8 cellular contexts compared by ENCODE assay signal in the genomic region with DNA sequence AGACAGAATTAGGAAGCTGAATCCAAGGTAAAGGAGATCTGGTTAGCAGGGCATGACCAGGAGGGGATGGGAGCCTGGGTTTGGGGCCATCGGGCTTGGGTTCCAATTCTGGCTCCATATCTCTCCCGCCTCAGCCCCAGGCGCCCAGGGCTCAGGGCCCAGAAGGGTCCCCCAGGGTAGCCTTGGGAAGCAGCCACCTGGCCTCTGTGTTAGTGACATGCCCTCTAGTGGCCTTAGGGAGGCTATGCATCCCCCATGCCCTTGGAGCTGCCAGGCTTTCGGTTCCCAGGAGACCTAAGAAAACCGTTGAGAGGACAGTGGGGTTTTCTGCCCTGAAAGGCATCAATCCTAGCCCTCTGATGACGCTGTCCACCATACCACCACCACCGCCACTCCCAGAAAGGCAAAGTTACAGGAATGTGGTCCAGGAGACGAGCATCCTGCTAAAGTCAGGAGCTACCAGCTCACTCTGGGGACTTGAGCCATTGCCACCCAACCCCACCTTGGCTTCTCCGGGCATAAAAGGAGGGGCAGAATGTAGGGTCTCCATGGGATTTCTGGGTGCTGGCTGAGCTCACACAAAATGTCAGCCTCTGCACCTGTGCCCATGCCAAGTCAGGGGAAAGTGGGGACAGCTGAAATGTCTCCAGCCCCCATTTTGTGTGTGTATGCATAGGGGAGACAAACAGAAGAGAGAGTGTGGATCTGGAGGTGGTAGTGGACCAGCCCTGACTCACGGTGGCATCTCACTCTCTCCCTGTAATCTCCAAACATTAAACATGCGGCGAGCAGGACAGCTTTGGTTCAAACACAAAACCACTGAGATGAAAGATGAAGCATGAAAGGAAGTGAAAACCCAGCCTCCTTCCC. TPM values are rescaled to one million over a fixed set of nuclear protein-coding genes. Genes with fewer than 3 reads are reported as not detected.
DNase-seq lines count a peak whose midpoint lies in the region; ATAC-seq and TF ChIP-seq lines count a peak whose summit lies in the region.

No MANE protein-coding gene starts in this region.

- H3K4me1 ChIP-seq in Karpas-422 (ENCODE audit: low read length), result no peaks in the 10 kb centered on the region

- H3K9me3 Mint-ChIP-seq in immature natural killer cell, result no peaks in the 10 kb centered on the region

- TF ChIP-seq CTCF in astrocyte of the spinal cord (IDR thresholded peaks at IDR 0.05; ENCODE audit: low read depth, low read length), result peak; percentile 94

- H4K20me1 ChIP-seq in Karpas-422 (ENCODE audit: insufficient read depth, low read depth, low read length), result no peaks in the 10 kb centered on the region

- no peak overlapping the region for H3K4me3 ChIP-seq in Karpas-422 (ENCODE audit: low read length)
- H3K4me3 ChIP-seq in astrocyte of the spinal cord (ENCODE audit: low read depth, low read length), result no peak overlapping the region

- in situ Hi-C loops in astrocyte of the spinal cord (cut with HindIII; ENCODE audit: low sequenced_read_pairs), result no loop called here

- H2AFZ ChIP-seq in Karpas-422 (ENCODE audit: low read length), result no peak overlapping the region

- no peak overlapping the region for H3K27ac ChIP-seq in Karpas-422 (ENCODE audit: low read length)

- no peak overlapping the region for H3K4me2 ChIP-seq in Karpas-422 (ENCODE audit: low read depth, low read length, poor library complexity, severe bottlenecking)

- no peak overlapping the region for H3K9ac ChIP-seq in Karpas-422 (ENCODE audit: low read length)

- H3K79me2 ChIP-seq in Karpas-422 (ENCODE audit: low read length), result no peaks in the 10 kb centered on the region

- no peaks in the 10 kb centered on the region for H3K4me1 Mint-ChIP-seq in immature natural killer cell

- no peak overlapping the region for H3K27ac Mint-ChIP-seq in immature natural killer cell

- H3K36me3 Mint-ChIP-seq in immature natural killer cell, result peaks cover 0 to 7% (median 0%) of the 10 kb centered on the region in 3 donors

- no peaks in the 10 kb centered on the region for H3K36me3 ChIP-seq in Karpas-422 (ENCODE audit: insufficient read depth, low read length)

- H3K9me3 ChIP-seq in Karpas-422 (ENCODE audit: low read length), result no peaks in the 10 kb centered on the region

- peaks cover 3% of the 10 kb centered on the region; the same call in 1 of the 2 replicates for H3K27me3 ChIP-seq in Karpas-422 (ENCODE audit: low read length)

- peak; percentile 90 for ATAC-seq in GM21723 (IDR thresholded peaks at IDR 0.05; ENCODE audit: unreplicated experiment)
- no peak for ATAC-seq in GM19455 (IDR thresholded peaks at IDR 0.05; ENCODE audit: unreplicated experiment)

- H3K27me3 Mint-ChIP-seq in immature natural killer cell (ENCODE audit: low read depth in 3 of 3), result no peaks in the 10 kb centered on the region

- no peak overlapping the region for H3K4me3 Mint-ChIP-seq in immature natural killer cell

- DNase-seq in GM03348 (ENCODE audit: low spot score) (peak; percentile 87), Karpas-422 (peak; percentile 91), SIG-M5 (lab: John Stamatoyannopoulos, UW) (peak; percentile 3), astrocyte of the spinal cord (ENCODE audit: low read depth, low spot score) (peak; percentile 38), immature natural killer cell (peak; percentile 21 to 44 (median 22))
- DNase-seq in stimulated activated CD4-positive, alpha-beta T cell treated with anti-CD3 and anti-CD28 coated beads, Interleukin-4, amount 100 ng/mL, for 24 hours, result peak; percentile 37

- no peaks in the 10 kb centered on the region for H3K9me2 ChIP-seq in Karpas-422 (replicated peaks; ENCODE audit: insufficient read depth, low read length)

RNA-seq across cellular contexts. Expression of a gene that starts 56.5 kb away (rescaled TPM):
- total RNA-seq in Karpas-422 (2014; rRNA removed; shearing (Covaris generic); ENCODE audit: low replicate concordance), result not detected in 2 replicates
- polyA plus RNA-seq in immature natural killer cell, result not detected

Comparison
In these comparisons a context has a peak if more than half of its experiments do, and no peak if none do; other contexts are left out.
1. DNase-seq: peak in every context shown above with its lines; median percentile 91 in Karpas-422; 87 in GM03348; 38 in astrocyte of the spinal cord; 37 in stimulated activated CD4-positive, alpha-beta T cell treated with anti-CD3 and anti-CD28 coated beads, Interleukin-4, amount 100 ng/mL, for 24 hours; 22 in immature natural killer cell; 3 in SIG-M5.